Comparison of ENCODE assay signal across 20 cellular contexts in genomic region chr9:5428172-5428571, GRCh38.
"Had no signal": no experiment of that assay in that cellular context is flagged by ENCODE, and none has a peak within 500 bp of the region (broad histone marks: within the 10 kb centered on the region; RNA-seq: fewer than 3 reads in every experiment).

No MANE protein-coding gene starts in this region.

- FAIRE-seq: RCC 7860 had no signal

- DNase-seq: KBM-7, NCI-H1092, NCI-H1436, NCI-H187, NCI-H2029, NCI-H2081 treated with DMSO at 0.1 percent for 48 hours, NCI-H2171, NCI-H226, NCI-H446, NCI-H510A, NCI-H524 treated with DMSO at 0.1 percent for 48 hours, NCI-H69, NCI-H774, Right ventricle myocardium superior, RPMI8226, SIG-M5, SW 1271 had no signal

- H3K9me3 ChIP-seq: SJSA1 had no signal

- H3K27ac ChIP-seq: SJSA1, SK-N-MC had no signal

- H3K4me3 ChIP-seq: SJSA1, SK-N-MC had no signal

- H3K27me3 ChIP-seq: SJSA1 had no signal
